24 cellular contexts compared by ENCODE assay signal in genomic region chr3:48135773-48136495, GRCh38. TPM values are rescaled to one million over a fixed set of nuclear protein-coding genes. Genes with fewer than 3 reads are reported as not detected.
DNase-seq lines count a peak whose midpoint lies in the region; ATAC-seq, FAIRE-seq and TF ChIP-seq lines count a peak whose summit lies in the region.
"Had no signal": no experiment of that assay in that cellular context is flagged by ENCODE, and none has a peak within 500 bp of the region (broad histone marks: within the 10 kb centered on the region; RNA-seq: fewer than 3 reads in every experiment).

No MANE protein-coding gene starts in this region.

- no peaks in the 10 kb centered on the region for H3K79me2 ChIP-seq in astrocyte (ENCODE audit: insufficient read depth, low read length)
- no peaks in the 10 kb centered on the region for H3K79me2 ChIP-seq in osteoblast (ENCODE audit: insufficient read depth, low read length)

- H3K27ac ChIP-seq in astrocyte (ENCODE audit: low read depth, low read length) (no peak overlapping the region), osteoblast (ENCODE audit: low read depth, low read length) (no peak overlapping the region), RWPE1 (no peak overlapping the region)
- H3K27ac ChIP-seq: body of pancreas, prostate gland had no signal

- DNase-seq in EH (ENCODE audit: low read depth) (peak; percentile 69), astrocyte (ENCODE audit: low read depth) (no peak), iris pigment epithelial cell (ENCODE audit: low read depth) (peak; percentile 30), osteoblast (ENCODE audit: insufficient read length, low spot score, missing footprints) (peak; percentile 60), AG08395 (ENCODE audit: low spot score) (no peak), RWPE1 (ENCODE audit: low spot score) (no peak), HuH-7 (ENCODE audit: low spot score) (no peak), Right ventricle myocardium inferior (ENCODE audit: missing footprints) (no peak)
- DNase-seq: activated CD4-positive, alpha-beta memory T cell treated with anti-CD3 and anti-CD28 coated beads for 36 hours; activated effector memory CD4-positive, alpha-beta T cell treated with Interleukin-2 at 50 U/mL for 16 hours; body of pancreas; CD8-positive, alpha-beta memory T cell; DMS53; effector memory CD8-positive, alpha-beta T cell; left cardiac atrium; natural killer cell; NCI-H510A; SK-N-SH; T-helper 2 cell had no signal

- no peaks in the 10 kb centered on the region for H3K9me3 ChIP-seq in astrocyte (ENCODE audit: insufficient read depth, low read depth, low read length)
- no peaks in the 10 kb centered on the region for H3K9me3 ChIP-seq in osteoblast (ENCODE audit: low read depth, low read length)
- H3K9me3 ChIP-seq: body of pancreas, prostate gland, SK-N-SH had no signal

- H3K4me3 ChIP-seq in astrocyte (ENCODE audit: insufficient read depth, low read depth, low read length) (no peak overlapping the region), osteoblast (ENCODE audit: insufficient read depth, low read length) (no peak overlapping the region)
- H3K4me3 ChIP-seq: body of pancreas, prostate gland had no signal

- H3K9me3 Mint-ChIP-seq in astrocyte (ENCODE audit: unreplicated experiment), result peaks cover 4% of the 10 kb centered on the region
- H3K9me3 Mint-ChIP-seq: activated CD4-positive, alpha-beta memory T cell treated with anti-CD3 and anti-CD28 coated beads for 36 hours; CD8-positive, alpha-beta memory T cell; effector memory CD8-positive, alpha-beta T cell; memory B cell; natural killer cell had no signal

- H3K36me3 ChIP-seq in astrocyte (ENCODE audit: insufficient read depth, low read length), result no peaks in the 10 kb centered on the region
- H3K36me3 ChIP-seq in osteoblast (ENCODE audit: insufficient read depth, low read length), result no peaks in the 10 kb centered on the region
- H3K36me3 ChIP-seq: prostate gland had no signal

- H4K20me1 ChIP-seq in astrocyte (ENCODE audit: insufficient read depth, low read length) (no peaks in the 10 kb centered on the region), osteoblast (ENCODE audit: insufficient read depth, low read length) (no peaks in the 10 kb centered on the region)

- FAIRE-seq in astrocyte (lab: Jason Lieb, UNC), result no peak
- FAIRE-seq: colon, GM12891, urothelium cell line had no signal

- POLR2A ChIA-PET in RWPE1 (lab: Yijun Ruan, JAX; ENCODE audit: low non-redundant PET), result no interaction called here

- H3K4me1 Mint-ChIP-seq in astrocyte (ENCODE audit: low read depth, unreplicated experiment), result peaks cover 17% of the 10 kb centered on the region
- H3K4me1 Mint-ChIP-seq: CD8-positive, alpha-beta memory T cell had no signal

- CTCF ChIA-PET in RWPE1 (lab: Yijun Ruan, JAX), result interaction anchor here (1.0 kb wide), 1 partner anchor 653 kb away, joined by 3 read pairs; no protein-coding TSS in a partner anchor

- no peak for ATAC-seq in Right ventricle myocardium inferior
- ATAC-seq: body of pancreas; effector memory CD8-positive, alpha-beta T cell; left cardiac atrium; natural killer cell had no signal

- H3K27me3 Mint-ChIP-seq in astrocyte (ENCODE audit: low read depth, unreplicated experiment), result peaks cover 3% of the 10 kb centered on the region
- H3K27me3 Mint-ChIP-seq: activated CD4-positive, alpha-beta memory T cell treated with anti-CD3 and anti-CD28 coated beads for 36 hours; CD8-positive, alpha-beta memory T cell; effector memory CD8-positive, alpha-beta T cell; memory B cell had no signal

- no peak overlapping the region for H3K9ac ChIP-seq in astrocyte (ENCODE audit: low read length)
- H3K9ac ChIP-seq: SK-N-SH had no signal

- no peaks in the 10 kb centered on the region for H3K27me3 ChIP-seq in astrocyte (ENCODE audit: insufficient read depth, low read length)
- H3K27me3 ChIP-seq in osteoblast (ENCODE audit: insufficient read depth, low read length), result no peaks in the 10 kb centered on the region
- H3K27me3 ChIP-seq: body of pancreas had no signal

- intact Hi-C loops in Right ventricle myocardium inferior (cut with DNase I), result no loop called here

- H3K4me2 ChIP-seq in astrocyte (ENCODE audit: low read length), result no peak overlapping the region
- H3K4me2 ChIP-seq in osteoblast (ENCODE audit: insufficient read depth, low read length), result no peak overlapping the region
- H3K4me2 ChIP-seq: SK-N-SH had no signal

- peaks cover 2% of the 10 kb centered on the region for H3K36me3 Mint-ChIP-seq in astrocyte (ENCODE audit: low read depth, unreplicated experiment)
- H3K36me3 Mint-ChIP-seq: activated CD4-positive, alpha-beta memory T cell treated with anti-CD3 and anti-CD28 coated beads for 36 hours; memory B cell; natural killer cell had no signal

- peaks cover 5% of the 10 kb centered on the region for H3K4me1 ChIP-seq in astrocyte (ENCODE audit: insufficient read depth, low read length)
- H3K4me1 ChIP-seq in osteoblast (ENCODE audit: insufficient read depth, low read length), result peaks cover 4% of the 10 kb centered on the region
- H3K4me1 ChIP-seq: body of pancreas, prostate gland had no signal

- peak overlapping the region; percentile 58 for H3K27ac Mint-ChIP-seq in astrocyte (ENCODE audit: unreplicated experiment)
- H3K27ac Mint-ChIP-seq: activated CD4-positive, alpha-beta memory T cell treated with anti-CD3 and anti-CD28 coated beads for 36 hours; CD8-positive, alpha-beta memory T cell; memory B cell had no signal

- H2AFZ ChIP-seq in astrocyte (ENCODE audit: low read depth, low read length), result peak overlapping the region; percentile 1
- H2AFZ ChIP-seq in osteoblast (ENCODE audit: low read length), result peak overlapping the region; percentile 76

- no peak overlapping the region for H3K4me3 Mint-ChIP-seq in astrocyte (ENCODE audit: unreplicated experiment)
- H3K4me3 Mint-ChIP-seq: activated CD4-positive, alpha-beta memory T cell treated with anti-CD3 and anti-CD28 coated beads for 36 hours; effector memory CD8-positive, alpha-beta T cell; memory B cell; natural killer cell had no signal

- TF ChIP-seq CTCF in astrocyte (IDR thresholded peaks at IDR 0.05; ENCODE audit: insufficient read depth, low read depth, low read length) (no peak), osteoblast (IDR thresholded peaks at IDR 0.05; ENCODE audit: extremely low read depth, low read depth, low read length) (no peak), RWPE1 (conservative IDR thresholded peaks at IDR 0.05; ENCODE audit: low read depth) (no peak)

RNA-seq across cellular contexts. Expression of gene CDC25A, which starts 52.3 kb away (rescaled TPM):
- total RNA-seq in astrocyte (4.6 and 5.1 TPM in 2 replicates), osteoblast (0.88 and 1.1 TPM in 2 replicates), Right ventricle myocardium inferior (1.1 TPM)

Comparison
In these comparisons a context has a peak if more than half of its experiments do, and no peak if none do; other contexts are left out.
1. DNase-seq: peak in EH (single experiment), iris pigment epithelial cell (single experiment) and osteoblast (single experiment); none in astrocyte (single experiment), AG08395 (single experiment), RWPE1 (single experiment), HuH-7 (single experiment) and Right ventricle myocardium inferior (single experiment).